In genomic region chr1:33986389-33987095, GRCh38 we compare ENCODE assay signal across 11 cellular contexts.
DNase-seq lines count a peak whose midpoint lies in the region; ATAC-seq lines count a peak whose summit lies in the region.
"Had no signal": no experiment of that assay in that cellular context is flagged by ENCODE, and none has a peak within 500 bp of the region (broad histone marks: within the 10 kb centered on the region; RNA-seq: fewer than 3 reads in every experiment).

No MANE protein-coding gene starts in this region.

- H3K36me3 Mint-ChIP-seq in stimulated activated memory B cell treated with anti-CD40 and anti-IgM and Interleukin-4, amounts not matched to agents 10 μg/mL and 1 μg/mL and 100 μg/mL, for 72 hours, result no peaks in the 10 kb centered on the region
- H3K36me3 Mint-ChIP-seq: CD8-positive, alpha-beta memory T cell had no signal

- peak; percentile 93 to 96 for ATAC-seq in left cardiac atrium
- ATAC-seq in sciatic nerve, result peak; percentile 93
- no peak for ATAC-seq in stimulated activated memory B cell treated with anti-CD40 and anti-IgM and Interleukin-4, amounts not matched to agents 10 μg/mL and 1 μg/mL and 100 μg/mL, for 72 hours
- no peak for ATAC-seq in GM19395 (IDR thresholded peaks at IDR 0.05; ENCODE audit: unreplicated experiment)

- DNase-seq in Daoy (ENCODE audit: low read depth), result peak; percentile 62
- DNase-seq in amniotic stem cell (lab: John Stamatoyannopoulos, UW), result peak; percentile 36
- peak; percentile 73 for DNase-seq in left cardiac atrium
- DNase-seq in sciatic nerve (ENCODE audit: low spot score), result no peak
- DNase-seq in UCSD-AML1 (lab: John Stamatoyannopoulos, UW; ENCODE audit: unreplicated experiment), result no peak
- DNase-seq in HPDE6-E6E7 (ENCODE audit: extremely low spot score), result no peak
- DNase-seq: CD8-positive, alpha-beta memory T cell; NCI-H1092 treated with DMSO at 0.1 percent for 48 hours had no signal

- no peak overlapping the region for H3K4me3 Mint-ChIP-seq in stimulated activated memory B cell treated with anti-CD40 and anti-IgM and Interleukin-4, amounts not matched to agents 10 μg/mL and 1 μg/mL and 100 μg/mL, for 72 hours
- H3K4me3 Mint-ChIP-seq: T-helper 1 cell treated with Interleukin-12 subunit alpha and Interleukin-12 subunit beta and Interleukin-4 antibody, amounts not matched to agents 30 μg/mL and 1 μg/mL, for 36 hours had no signal

- no peaks in the 10 kb centered on the region for H3K4me1 Mint-ChIP-seq in stimulated activated memory B cell treated with anti-CD40 and anti-IgM and Interleukin-4, amounts not matched to agents 10 μg/mL and 1 μg/mL and 100 μg/mL, for 72 hours
- H3K4me1 Mint-ChIP-seq: CD8-positive, alpha-beta memory T cell had no signal

- intact Hi-C loops in left cardiac atrium (cut with DNase I) (no loop called here), sciatic nerve (cut with DNase I) (no loop called here)

- peaks cover 14% of the 10 kb centered on the region for H3K27me3 Mint-ChIP-seq in stimulated activated memory B cell treated with anti-CD40 and anti-IgM and Interleukin-4, amounts not matched to agents 10 μg/mL and 1 μg/mL and 100 μg/mL, for 72 hours

- H3K27ac Mint-ChIP-seq in stimulated activated memory B cell treated with anti-CD40 and anti-IgM and Interleukin-4, amounts not matched to agents 10 μg/mL and 1 μg/mL and 100 μg/mL, for 72 hours, result no peak overlapping the region
- H3K27ac Mint-ChIP-seq: T-helper 1 cell treated with Interleukin-12 subunit alpha and Interleukin-12 subunit beta and Interleukin-4 antibody, amounts not matched to agents 30 μg/mL and 1 μg/mL, for 36 hours had no signal

- no peaks in the 10 kb centered on the region for H3K9me3 Mint-ChIP-seq in stimulated activated memory B cell treated with anti-CD40 and anti-IgM and Interleukin-4, amounts not matched to agents 10 μg/mL and 1 μg/mL and 100 μg/mL, for 72 hours
- H3K9me3 Mint-ChIP-seq: CD8-positive, alpha-beta memory T cell; T-helper 1 cell treated with Interleukin-12 subunit alpha and Interleukin-12 subunit beta and Interleukin-4 antibody, amounts not matched to agents 30 μg/mL and 1 μg/mL, for 36 hours had no signal

Comparison
In these comparisons a context has a peak if more than half of its experiments do, and no peak if none do; other contexts are left out.
1. DNase-seq: peak in Daoy (single experiment), amniotic stem cell (single experiment) and left cardiac atrium (single experiment); none in sciatic nerve (single experiment), UCSD-AML1 (single experiment) and HPDE6-E6E7 (single experiment).
2. ATAC-seq: peak in left cardiac atrium (2 of 2) and sciatic nerve (single experiment); none in stimulated activated memory B cell treated with anti-CD40 and anti-IgM and Interleukin-4, amounts not matched to agents 10 μg/mL and 1 μg/mL and 100 μg/mL, for 72 hours (single experiment) and GM19395 (single experiment).